Comparison of ENCODE assay signal across 2 cellular contexts in the genomic region with DNA sequence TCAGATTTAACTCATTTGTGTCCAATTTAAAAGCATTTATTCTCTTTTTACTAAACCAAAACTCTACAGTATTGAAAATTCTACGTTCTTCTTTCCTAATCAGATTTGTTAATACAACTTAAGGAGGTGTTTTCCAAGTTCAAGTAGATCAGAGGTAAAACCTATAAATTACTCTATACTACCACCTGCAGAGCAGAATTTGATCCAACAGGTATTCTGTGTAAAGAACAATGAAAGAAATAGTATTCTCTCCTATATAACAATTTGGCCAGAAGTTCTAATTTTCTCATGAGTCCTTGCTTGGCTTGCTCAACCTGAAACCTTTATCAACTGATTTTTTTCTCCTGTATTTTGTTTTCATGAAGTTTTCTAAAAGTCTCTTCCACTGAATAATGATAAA.
TF ChIP-seq lines count a peak whose summit lies in the region.

No MANE protein-coding gene starts in this region.

TF ChIP-seq in HepG2, 621 proteins besides CTCF, POLR2A, EP300 and RAD21:
- TF ChIP-seq ZNF10 (CRISPR knock-in tag; IDR thresholded peaks at IDR 0.05; ENCODE audit: borderline replicate concordance, low read depth) (no peak), ATAD3A (CRISPR knock-in tag; IDR thresholded peaks at IDR 0.05) (no peak), ELF4 (CRISPR knock-in tag; IDR thresholded peaks at IDR 0.05; ENCODE audit: borderline replicate concordance) (no peak), BHLHE40 (IDR thresholded peaks at IDR 0.05; ENCODE audit: low read length) (no peak), U2AF2 (IDR thresholded peaks at IDR 0.05; ENCODE audit: low read depth, low read length) (no peak), MTF2 (CRISPR knock-in tag; IDR thresholded peaks at IDR 0.05; ENCODE audit: borderline replicate concordance) (no peak), TGIF2 (CRISPR knock-in tag; IDR thresholded peaks at IDR 0.05) (no peak), NR2F2 (IDR thresholded peaks at IDR 0.05; ENCODE audit: borderline replicate concordance, low read depth) (no peak)
- TF ChIP-seq, protein P1, sequence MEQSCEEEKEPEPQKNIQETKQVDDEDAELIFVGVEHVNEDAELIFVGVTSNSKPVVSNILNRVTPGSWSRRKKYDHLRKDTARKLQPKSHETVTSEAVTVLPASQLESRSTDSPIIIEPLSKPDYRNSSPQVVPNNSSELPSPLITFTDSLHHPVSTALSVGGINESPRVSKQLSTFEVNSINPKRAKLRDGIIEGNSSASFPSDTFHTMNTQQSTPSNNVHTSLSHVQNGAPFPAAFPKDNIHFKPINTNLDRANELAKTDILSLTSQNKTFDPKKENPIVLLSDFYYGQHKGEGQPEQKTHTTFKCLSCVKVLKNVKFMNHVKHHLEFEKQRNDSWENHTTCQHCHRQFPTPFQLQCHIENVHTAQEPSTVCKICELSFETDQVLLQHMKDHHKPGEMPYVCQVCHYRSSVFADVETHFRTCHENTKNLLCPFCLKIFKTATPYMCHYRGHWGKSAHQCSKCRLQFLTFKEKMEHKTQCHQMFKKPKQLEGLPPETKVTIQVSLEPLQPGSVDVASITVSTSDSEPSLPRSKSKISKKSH (CRISPR knock-in tag; IDR thresholded peaks at IDR 0.05; ENCODE audit: borderline replicate concordance), result no peak
- TF ChIP-seq, protein P2, sequence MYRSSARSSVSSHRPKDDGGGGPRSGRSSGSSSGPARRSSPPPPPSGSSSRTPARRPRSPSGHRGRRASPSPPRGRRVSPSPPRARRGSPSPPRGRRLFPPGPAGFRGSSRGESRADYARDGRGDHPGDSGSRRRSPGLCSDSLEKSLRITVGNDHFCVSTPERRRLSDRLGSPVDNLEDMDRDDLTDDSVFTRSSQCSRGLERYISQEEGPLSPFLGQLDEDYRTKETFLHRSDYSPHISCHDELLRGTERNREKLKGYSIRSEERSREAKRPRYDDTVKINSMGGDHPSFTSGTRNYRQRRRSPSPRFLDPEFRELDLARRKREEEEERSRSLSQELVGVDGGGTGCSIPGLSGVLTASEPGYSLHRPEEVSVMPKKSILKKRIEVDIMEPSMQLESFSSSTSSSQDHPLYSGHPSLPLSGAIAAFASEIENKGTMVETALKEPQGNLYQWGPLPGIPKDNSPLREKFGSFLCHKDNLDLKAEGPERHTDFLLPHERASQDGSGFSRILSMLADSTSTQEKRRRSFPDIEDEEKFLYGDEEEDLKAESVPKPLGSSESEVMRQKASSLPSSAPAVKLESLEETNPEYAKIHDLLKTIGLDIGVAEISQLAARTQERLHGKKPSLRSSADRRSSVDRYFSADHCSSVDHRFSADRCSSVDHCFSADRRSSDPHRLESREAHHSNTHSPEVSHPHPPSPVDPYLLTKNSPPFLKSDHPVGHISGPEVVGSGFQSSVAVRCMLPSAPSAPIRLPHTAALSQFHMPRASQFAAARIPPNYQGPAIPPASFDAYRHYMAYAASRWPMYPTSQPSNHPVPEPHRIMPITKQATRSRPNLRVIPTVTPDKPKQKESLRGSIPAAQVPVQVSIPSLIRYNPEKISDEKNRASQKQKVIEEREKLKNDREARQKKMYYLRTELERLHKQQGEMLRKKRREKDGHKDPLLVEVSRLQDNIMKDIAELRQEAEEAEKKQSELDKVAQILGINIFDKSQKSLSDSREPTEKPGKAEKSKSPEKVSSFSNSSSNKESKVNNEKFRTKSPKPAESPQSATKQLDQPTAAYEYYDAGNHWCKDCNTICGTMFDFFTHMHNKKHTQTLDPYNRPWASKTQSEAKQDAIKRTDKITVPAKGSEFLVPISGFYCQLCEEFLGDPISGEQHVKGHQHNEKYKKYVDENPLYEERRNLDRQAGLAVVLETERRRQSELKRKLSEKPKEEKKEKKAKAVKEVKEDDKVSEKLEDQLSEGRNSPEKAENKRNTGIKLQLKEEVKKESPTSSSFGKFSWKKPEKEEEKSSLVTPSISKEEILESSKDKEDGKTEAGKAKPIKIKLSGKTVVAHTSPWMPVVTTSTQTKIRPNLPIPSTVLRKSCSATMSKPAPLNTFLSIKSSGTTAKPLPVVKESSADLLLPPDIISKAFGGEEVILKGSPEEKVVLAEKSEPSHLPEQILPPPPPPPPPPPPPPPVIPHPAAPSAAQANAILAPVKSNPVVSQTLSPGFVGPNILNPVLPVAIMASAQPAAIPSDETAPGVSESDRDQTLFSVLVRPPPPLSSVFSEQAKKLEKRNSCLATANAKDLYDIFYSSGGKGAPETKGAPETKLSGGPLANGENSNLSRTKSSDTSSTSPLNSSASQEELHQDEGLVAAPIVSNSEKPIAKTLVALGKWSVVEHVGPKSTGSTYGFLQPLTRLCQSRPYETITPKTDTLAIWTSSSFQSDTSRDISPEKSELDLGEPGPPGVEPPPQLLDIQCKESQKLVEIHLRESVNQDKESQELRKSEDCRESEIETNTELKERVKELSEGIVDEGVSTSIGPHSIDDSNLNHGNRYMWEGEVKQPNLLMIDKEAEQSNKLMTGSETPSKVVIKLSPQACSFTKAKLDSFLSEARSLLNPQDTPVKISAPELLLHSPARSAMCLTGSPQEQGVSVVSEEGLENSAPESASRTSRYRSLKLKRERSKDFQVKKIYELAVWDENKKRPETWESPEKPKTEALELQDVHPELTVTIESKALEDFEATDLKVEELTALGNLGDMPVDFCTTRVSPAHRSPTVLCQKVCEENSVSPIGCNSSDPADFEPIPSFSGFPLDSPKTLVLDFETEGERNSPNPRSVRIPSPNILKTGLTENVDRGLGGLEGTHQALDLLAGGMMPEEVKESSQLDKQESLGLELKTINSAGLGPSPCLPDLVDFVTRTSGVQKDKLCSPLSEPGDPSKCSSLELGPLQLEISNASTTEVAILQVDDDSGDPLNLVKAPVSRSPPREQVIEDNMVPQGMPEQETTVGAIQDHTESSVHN (CRISPR knock-in tag; IDR thresholded peaks at IDR 0.05), result no peak
- TF ChIP-seq, protein P3, sequence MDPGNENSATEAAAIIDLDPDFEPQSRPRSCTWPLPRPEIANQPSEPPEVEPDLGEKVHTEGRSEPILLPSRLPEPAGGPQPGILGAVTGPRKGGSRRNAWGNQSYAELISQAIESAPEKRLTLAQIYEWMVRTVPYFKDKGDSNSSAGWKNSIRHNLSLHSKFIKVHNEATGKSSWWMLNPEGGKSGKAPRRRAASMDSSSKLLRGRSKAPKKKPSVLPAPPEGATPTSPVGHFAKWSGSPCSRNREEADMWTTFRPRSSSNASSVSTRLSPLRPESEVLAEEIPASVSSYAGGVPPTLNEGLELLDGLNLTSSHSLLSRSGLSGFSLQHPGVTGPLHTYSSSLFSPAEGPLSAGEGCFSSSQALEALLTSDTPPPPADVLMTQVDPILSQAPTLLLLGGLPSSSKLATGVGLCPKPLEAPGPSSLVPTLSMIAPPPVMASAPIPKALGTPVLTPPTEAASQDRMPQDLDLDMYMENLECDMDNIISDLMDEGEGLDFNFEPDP (CRISPR knock-in tag; conservative IDR thresholded peaks at IDR 0.05), result no peak

TF ChIP-seq in SK-N-SH, 30 proteins besides CTCF, POLR2A, EP300 and RAD21:
- no peak for TF ChIP-seq YY1 (IDR thresholded peaks at IDR 0.05; ENCODE audit: low read depth)
- TF ChIP-seq, protein P4, sequence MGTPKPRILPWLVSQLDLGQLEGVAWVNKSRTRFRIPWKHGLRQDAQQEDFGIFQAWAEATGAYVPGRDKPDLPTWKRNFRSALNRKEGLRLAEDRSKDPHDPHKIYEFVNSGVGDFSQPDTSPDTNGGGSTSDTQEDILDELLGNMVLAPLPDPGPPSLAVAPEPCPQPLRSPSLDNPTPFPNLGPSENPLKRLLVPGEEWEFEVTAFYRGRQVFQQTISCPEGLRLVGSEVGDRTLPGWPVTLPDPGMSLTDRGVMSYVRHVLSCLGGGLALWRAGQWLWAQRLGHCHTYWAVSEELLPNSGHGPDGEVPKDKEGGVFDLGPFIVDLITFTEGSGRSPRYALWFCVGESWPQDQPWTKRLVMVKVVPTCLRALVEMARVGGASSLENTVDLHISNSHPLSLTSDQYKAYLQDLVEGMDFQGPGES (IDR thresholded peaks at IDR 0.05; ENCODE audit: low read depth, low read length), result no peak
- TF ChIP-seq JUND (IDR thresholded peaks at IDR 0.05), result no peak
- TF ChIP-seq RCOR1 (IDR thresholded peaks at IDR 0.05; ENCODE audit: low read length), result no peak
